ENCODE assay signal across 22 cellular contexts in the genomic region with DNA sequence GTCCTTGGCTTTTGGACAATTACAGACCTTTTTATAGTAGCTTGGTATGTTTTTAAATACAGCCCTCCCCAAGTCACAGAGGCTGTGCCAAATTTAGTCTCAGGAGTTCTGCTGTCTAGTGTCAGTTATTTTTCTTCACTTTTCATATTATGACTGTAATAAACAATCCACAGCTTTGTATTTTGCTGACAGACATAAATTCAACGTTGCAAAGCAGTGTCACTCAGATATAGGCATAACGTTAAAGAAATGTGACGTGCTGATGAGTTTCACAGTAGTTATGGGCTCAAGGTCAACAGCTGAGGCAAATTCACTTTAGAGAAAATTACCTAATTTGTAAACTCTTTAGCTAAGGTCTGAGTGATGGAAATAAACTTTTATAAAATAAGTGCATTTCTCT.
"Had no signal": no experiment of that assay in that cellular context is flagged by ENCODE, and none has a peak within 500 bp of the region (broad histone marks: within the 10 kb centered on the region; RNA-seq: fewer than 3 reads in every experiment).

No MANE protein-coding gene starts in this region.

- H3K27ac ChIP-seq: PC-9, Peyer's patch, SJCRH30 had no signal

- DNase-seq: Karpas-422, KG1, MG63, NCI-H1092, NCI-H1105 treated with DMSO at 0.1 percent for 48 hours, NCI-H1417 treated with DMSO at 0.1 percent for 48 hours, NCI-H146, NCI-H1694 treated with DMSO at 0.1 percent for 48 hours, NCI-H1930, NCI-H2081, NCI-H2107, NCI-H2227 treated with DMSO at 0.1 percent for 48 hours, NCI-H524 treated with DMSO at 0.1 percent for 48 hours, NCI-H69, NCI-H774, OCI-M1, PC-9, Peyer's patch, SHP77 treated with DMSO at 0.1 percent for 48 hours, SJCRH30 had no signal

- H2AFZ ChIP-seq: PC-9 had no signal

- ATAC-seq: Right ventricle myocardium inferior, SK-N-SH treated with all-trans-retinoic acid at 6 μM for 48 hours had no signal

- H3K9me3 ChIP-seq: MG63, Peyer's patch, SJCRH30 had no signal

- H3K4me1 ChIP-seq: Peyer's patch had no signal

- H3K4me2 ChIP-seq: PC-9 had no signal

- H3K27me3 ChIP-seq: MG63, Peyer's patch, SJCRH30 had no signal

- H3K4me3 ChIP-seq: MG63, PC-9, Peyer's patch, SJCRH30 had no signal
